ENCODE assay signal across 8 cellular contexts in the genomic region with DNA sequence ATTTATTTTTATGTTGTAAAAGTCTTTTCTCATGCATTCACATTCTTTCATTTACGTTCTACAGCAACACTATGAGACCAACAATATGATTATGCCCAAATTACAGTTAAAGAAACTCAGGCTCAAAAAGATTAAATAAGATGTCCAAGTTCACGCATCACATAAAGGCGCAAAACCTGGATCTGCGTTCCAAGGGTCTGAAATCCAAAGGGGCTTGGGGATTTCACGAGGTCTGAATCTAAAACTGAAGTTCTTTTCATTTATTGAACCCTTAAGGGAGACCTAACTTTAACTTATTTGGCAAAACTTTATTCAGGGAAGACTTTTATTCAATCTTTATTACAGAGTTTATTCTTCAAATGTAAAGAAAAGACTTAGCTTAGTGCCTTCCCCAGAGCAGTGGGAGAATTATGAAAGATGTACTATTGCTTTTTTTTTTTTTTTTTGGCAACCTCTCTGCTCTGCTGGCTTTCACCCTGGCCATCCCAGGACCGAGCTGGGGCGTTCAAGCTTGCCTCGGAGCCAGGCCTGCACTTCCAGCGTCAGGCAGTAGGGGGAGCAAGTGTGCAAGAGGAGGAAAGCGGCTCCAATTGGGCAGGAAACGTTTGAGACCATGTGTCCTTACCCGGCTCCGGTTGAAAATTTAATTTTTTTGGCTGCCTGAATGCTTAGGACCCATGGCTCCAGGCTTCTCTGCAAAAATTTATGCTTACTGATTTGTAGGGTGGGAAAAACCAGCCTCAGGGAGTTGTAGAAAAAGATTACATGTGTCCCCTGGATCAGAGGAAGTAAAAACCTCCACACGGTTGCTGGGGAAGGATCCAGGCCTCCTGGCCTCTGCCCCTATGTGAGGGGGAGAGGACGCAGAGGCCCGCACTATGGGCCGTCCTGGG.
DNase-seq lines count a peak whose midpoint lies in the region; ATAC-seq and TF ChIP-seq lines count a peak whose summit lies in the region.

No MANE protein-coding gene starts in this region.

- H3K4me3 Mint-ChIP-seq in CD4-positive, alpha-beta memory T cell: peak overlapping the region; percentile 80 to 96 (median 89)
- peak overlapping the region; percentile 75 to 92 (median 88) for H3K4me3 Mint-ChIP-seq in IgD-negative memory B cell

- peak; percentile 99 for TF ChIP-seq CTCF in epithelial cell of proximal tubule (conservative IDR thresholded peaks at IDR 0.05; ENCODE audit: low read depth, low read length)

- peak; percentile 52 for ATAC-seq in GM21390 (IDR thresholded peaks at IDR 0.05; ENCODE audit: unreplicated experiment)

- no peaks in the 10 kb centered on the region for H3K9me3 ChIP-seq in CD4-positive, alpha-beta memory T cell (ENCODE audit: control insufficient read depth in 1 of 2, low read length in 2 of 2)
- no peaks in the 10 kb centered on the region for H3K9me3 ChIP-seq in muscle layer of duodenum (ENCODE audit: control insufficient read depth in 1 of 2, low read length in 2 of 2)

- H3K27ac ChIP-seq in CD4-positive, alpha-beta memory T cell (ENCODE audit: low read depth, low read length): peak overlapping the region; percentile 65
- H3K27ac ChIP-seq in muscle layer of duodenum (ENCODE audit: low read length): peak overlapping the region; percentile 99

- CTCF ChIA-PET in CD4-positive, alpha-beta memory T cell (lab: Charles Lee; ENCODE audit: partially characterized antibody): interaction anchor here (0.6 to 9.1 kb wide), 62 partner anchors 9 to 438 kb away, joined by 3 to 171 read pairs (median 4); no protein-coding TSS in a partner anchor

- no peaks in the 10 kb centered on the region for H3K36me3 ChIP-seq in CD4-positive, alpha-beta memory T cell (ENCODE audit: insufficient read depth, low read length)
- H3K36me3 ChIP-seq in muscle layer of duodenum (ENCODE audit: control insufficient read depth in 1 of 2, insufficient read depth in 2 of 2, low read length in 2 of 2): no peaks in the 10 kb centered on the region

- H3K9me3 Mint-ChIP-seq in CD4-positive, alpha-beta memory T cell: no peaks in the 10 kb centered on the region
- peaks cover 0 to 2% (median 0%) of the 10 kb centered on the region in 3 donors for H3K9me3 Mint-ChIP-seq in IgD-negative memory B cell

- H3K4me3 ChIP-seq in CD4-positive, alpha-beta memory T cell (ENCODE audit: low read length in 2 of 2): peak overlapping the region in 1 of 2 donors; percentile 42
- peak overlapping the region; percentile 24 for H3K4me3 ChIP-seq in epithelial cell of proximal tubule (ENCODE audit: low read depth, low read length)
- peak overlapping the region; percentile 47 to 54 for H3K4me3 ChIP-seq in muscle layer of duodenum (ENCODE audit: low read depth in 1 of 2, low read length in 2 of 2)

- H3K27ac Mint-ChIP-seq in CD4-positive, alpha-beta memory T cell: peak overlapping the region; percentile 88 to 98 (median 95)
- H3K27ac Mint-ChIP-seq in IgD-negative memory B cell: peak overlapping the region; percentile 16 to 92 (median 89)

- H3K4me1 Mint-ChIP-seq in CD4-positive, alpha-beta memory T cell: peaks cover 26 to 54% (median 41%) of the 10 kb centered on the region in 4 donors
- peaks cover 21 to 27% (median 21%) of the 10 kb centered on the region in 3 donors for H3K4me1 Mint-ChIP-seq in IgD-negative memory B cell

- no peaks in the 10 kb centered on the region for H3K27me3 Mint-ChIP-seq in CD4-positive, alpha-beta memory T cell
- no peaks in the 10 kb centered on the region for H3K27me3 Mint-ChIP-seq in IgD-negative memory B cell

- POLR2A ChIA-PET in CD4-positive, alpha-beta memory T cell (lab: Charles Lee; ENCODE audit: partially characterized antibody): interaction anchor here (0.6 to 6.9 kb wide), 25 partner anchors 8 to 486 kb away, joined by 3 to 70 read pairs (median 5); partner anchors contain the start of gene KLF3

- no peaks in the 10 kb centered on the region for H3K27me3 ChIP-seq in CD4-positive, alpha-beta memory T cell (ENCODE audit: insufficient read depth, low read length)
- no peaks in the 10 kb centered on the region for H3K27me3 ChIP-seq in muscle layer of duodenum (ENCODE audit: low read depth, low read length)

- intact Hi-C loops in CD4-positive, alpha-beta memory T cell (cut with micrococcal nuclease): loop anchor here (1.0 to 10.0 kb wide), 10 partner anchors 9 to 725 kb away; partner anchors contain the start of gene TLR1

- peak; percentile 77 to 85 (median 80) for DNase-seq in CD4-positive, alpha-beta memory T cell
- peak; percentile 98 for DNase-seq in OCI-M1 (lab: John Stamatoyannopoulos, UW)
- peak; percentile 90 for DNase-seq in activated T-cell treated with anti-CD3 and anti-CD28 coated beads for 48 hours (ENCODE audit: low read depth)
- no peak for DNase-seq in epithelial cell of proximal tubule (ENCODE audit: low read depth)
- peak; percentile 100 for DNase-seq in stimulated activated CD8-positive, alpha-beta memory T cell treated with anti-CD3 and anti-CD28 coated beads, Interleukin-4, amount 100 ng/mL, for 48 hours

- peaks cover 30% of the 10 kb centered on the region for H3K4me1 ChIP-seq in CD4-positive, alpha-beta memory T cell (ENCODE audit: insufficient read depth, low read length)
- H3K4me1 ChIP-seq in muscle layer of duodenum (ENCODE audit: control insufficient read depth in 1 of 2, insufficient read depth in 2 of 2, low read length in 2 of 2): peaks cover 11 to 21% of the 10 kb centered on the region in 2 donors

- H3K36me3 Mint-ChIP-seq in CD4-positive, alpha-beta memory T cell: no peaks in the 10 kb centered on the region
- H3K36me3 Mint-ChIP-seq in IgD-negative memory B cell: no peaks in the 10 kb centered on the region
